ENCODE assay signal across 8 cellular contexts in the genomic region with DNA sequence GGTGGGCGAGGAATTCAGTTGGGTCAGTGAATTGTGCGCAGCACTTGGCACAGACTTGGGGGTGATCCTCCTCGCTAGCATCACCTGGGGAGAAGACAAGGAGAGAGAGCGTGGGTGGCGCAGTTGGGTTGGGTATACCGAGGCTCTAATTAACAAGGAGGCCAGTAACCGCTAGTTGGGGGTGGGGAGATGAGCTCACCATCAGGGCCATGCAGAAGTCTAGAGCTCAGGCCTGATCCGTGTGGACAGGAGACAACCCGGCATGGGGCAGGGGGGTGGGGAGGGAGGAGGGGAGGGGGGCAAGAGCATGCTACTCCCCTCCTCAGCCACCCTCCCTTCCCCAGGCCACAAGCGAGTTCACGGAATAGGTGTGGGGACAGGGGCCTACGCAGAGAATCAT. TPM values are rescaled to one million over a fixed set of nuclear protein-coding genes. Genes with fewer than 3 reads are reported as not detected.
A peak's percentile ranks its signal among the peaks of the same experiment; 100 is the strongest.
DNase-seq lines count a peak whose midpoint lies in the region; ATAC-seq and TF ChIP-seq lines count a peak whose summit lies in the region.

No MANE protein-coding gene starts in this region.

- H3K27ac ChIP-seq in ascending aorta (peak overlapping the region; percentile 51 to 67), stomach (peak overlapping the region in 4 of 5 donors; percentile 73 to 83 (median 78))

- H3K4me3 Mint-ChIP-seq in activated naive CD4-positive, alpha-beta T cell treated with anti-CD3 and anti-CD28 coated beads, Interleukin-2, amount 50 U/mL, for 24 hours, result peak overlapping the region; percentile 83

- H3K36me3 Mint-ChIP-seq in activated naive CD4-positive, alpha-beta T cell treated with anti-CD3 and anti-CD28 coated beads, Interleukin-2, amount 50 U/mL, for 24 hours, result no peaks in the 10 kb centered on the region

- peaks cover 4 to 6% of the 10 kb centered on the region in 2 donors for H3K4me1 ChIP-seq in ascending aorta
- peaks cover 0 to 26% (median 21%) of the 10 kb centered on the region in 4 donors for H3K4me1 ChIP-seq in stomach

- no peaks in the 10 kb centered on the region for H3K27me3 ChIP-seq in ascending aorta
- no peaks in the 10 kb centered on the region for H3K27me3 ChIP-seq in stomach

- H3K4me3 ChIP-seq in ascending aorta (peak overlapping the region; percentile 59 to 88), stomach (peak overlapping the region; percentile 67 to 93 (median 84))

- H3K4me1 Mint-ChIP-seq in activated naive CD4-positive, alpha-beta T cell treated with anti-CD3 and anti-CD28 coated beads, Interleukin-2, amount 50 U/mL, for 24 hours, result peaks cover 22% of the 10 kb centered on the region

- intact Hi-C loops in ascending aorta (cut with DNase I), result no loop called here
- intact Hi-C loops in stomach (cut with DNase I; ENCODE audit: low total_unique reads), result no loop called here

- no peak for DNase-seq in activated naive CD4-positive, alpha-beta T cell treated with anti-CD3 and anti-CD28 coated beads, Interleukin-2, amount 50 U/mL, for 16 hours
- DNase-seq in ascending aorta (ENCODE audit: low spot score in 2 of 2) (no peak), iris pigment epithelial cell (ENCODE audit: low read depth) (peak; percentile 39), stomach (no peak), superior temporal gyrus (ENCODE audit: extremely low spot score) (no peak)

- H3K27me3 Mint-ChIP-seq in activated naive CD4-positive, alpha-beta T cell treated with anti-CD3 and anti-CD28 coated beads, Interleukin-2, amount 50 U/mL, for 24 hours, result no peaks in the 10 kb centered on the region

- TF ChIP-seq CTCF in ascending aorta (IDR thresholded peaks at IDR 0.05) (no peak), stomach (IDR thresholded peaks at IDR 0.05) (no peak)

- H3K36me3 ChIP-seq in ascending aorta (peaks cover 0 to 3% of the 10 kb centered on the region in 2 donors), stomach (peaks cover 0 to 23% (median 0%) of the 10 kb centered on the region in 4 donors)

- 46 to 55% (median 50%) methylated on average over 8 to 12 of the region's 12 CpGs for WGBS in stomach, 5 donors

- TF ChIP-seq EP300 in stomach (IDR thresholded peaks at IDR 0.05), result no peak

- no peak for TF ChIP-seq POLR2A in stomach (IDR thresholded peaks at IDR 0.05)

- H3K9me3 Mint-ChIP-seq in activated naive CD4-positive, alpha-beta T cell treated with anti-CD3 and anti-CD28 coated beads, Interleukin-2, amount 50 U/mL, for 24 hours, result no peaks in the 10 kb centered on the region

- H3K27ac Mint-ChIP-seq in activated naive CD4-positive, alpha-beta T cell treated with anti-CD3 and anti-CD28 coated beads, Interleukin-2, amount 50 U/mL, for 24 hours, result peak overlapping the region; percentile 48

- no peak for ATAC-seq in GM18867 (IDR thresholded peaks at IDR 0.05; ENCODE audit: unreplicated experiment)
- ATAC-seq in HG03378 (IDR thresholded peaks at IDR 0.05; ENCODE audit: unreplicated experiment), result no peak

- no peaks in the 10 kb centered on the region for H3K9me3 ChIP-seq in ascending aorta
- H3K9me3 ChIP-seq in stomach, result no peaks in the 10 kb centered on the region

RNA-seq across cellular contexts. Expression of gene SALL2, which starts 0.6 kb away (rescaled TPM):
- total RNA-seq in ascending aorta (18.0 TPM), stomach (10 to 100 TPM in 1 of 5 donors, 1 to 10 TPM in 2, not detected in 2; 3.3 to 15.2 (median 6.5) TPM)
- polyA plus RNA-seq in stomach, result 1 to 10 TPM; 2.5 to 3.1 (median 2.7) TPM

RNA-seq across cellular contexts. Expression of gene METTL3, which starts 14.4 kb away (rescaled TPM):
- total RNA-seq in ascending aorta, result 45.0 TPM
- 10 to 100 TPM; 18.7 to 84.3 (median 63.8) TPM for total RNA-seq in stomach
- polyA plus RNA-seq in stomach, result 10 to 100 TPM in 2 of 3 donors, 1 to 10 TPM in 1; 8.6 to 44.6 (median 20.7) TPM

RNA-seq across cellular contexts. Expression of gene TOX4, which starts 48.6 kb away (rescaled TPM):
- 76.7 TPM for total RNA-seq in ascending aorta
- 100 to 1,000 TPM in 1 of 5 donors, 10 to 100 TPM in 3, 1 to 10 TPM in 1; 8.4 to 102 (median 55.4) TPM for total RNA-seq in stomach
- polyA plus RNA-seq in stomach, result 10 to 100 TPM; 17.5 to 29.9 (median 18.7) TPM

RNA-seq across cellular contexts. Expression of gene RAB2B, which starts 48.8 kb away (rescaled TPM):
- total RNA-seq in ascending aorta (19.2 TPM), stomach (10 to 100 TPM; 11.3 to 38.6 (median 32.1) TPM)
- polyA plus RNA-seq in stomach, result 10 to 100 TPM in 1 of 3 donors, 1 to 10 TPM in 2; 6.1 to 14.9 (median 7.0) TPM

RNA-seq across cellular contexts. Expression of gene OR10G3, which starts 54.3 kb away (rescaled TPM):
- not detected for total RNA-seq in ascending aorta
- not detected for total RNA-seq in stomach
- polyA plus RNA-seq in stomach, result not detected
